In genomic region chr9:100739666-100740065, GRCh38 we compare ENCODE assay signal across 17 cellular contexts.
A peak's percentile ranks its signal among the peaks of the same experiment; 100 is the strongest.
DNase-seq lines count a peak whose midpoint lies in the region; ATAC-seq, FAIRE-seq and TF ChIP-seq lines count a peak whose summit lies in the region.
"Had no signal": no experiment of that assay in that cellular context is flagged by ENCODE, and none has a peak within 500 bp of the region (broad histone marks: within the 10 kb centered on the region; RNA-seq: fewer than 3 reads in every experiment).

No MANE protein-coding gene starts in this region.

- in situ Hi-C loops in transverse colon (cut with MboI; ENCODE audit: low pct_ligation_motif_present in 1 of 4, low pct_unique_long_range_greater_than_20kb in 1 of 4, low sequenced_read_pairs in 3 of 4) (no loop called here), GM23248 (cut with MboI) (no loop called here)

- TF ChIP-seq RAD21 in H1 (IDR thresholded peaks at IDR 0.05 in 1 of 2, conservative IDR thresholded peaks at IDR 0.05 in 1 of 2; ENCODE audit: low read depth in 2 of 2, low read length in 2 of 2), result no peak

- H3K27me3 ChIP-seq in H1 (replicated peaks in 1 of 4; ENCODE audit: control insufficient read depth in 3 of 4, extremely low read depth in 1 of 4, insufficient read depth in 3 of 4, low read length in 3 of 4) (no peaks in the 10 kb centered on the region), transverse colon (no peaks in the 10 kb centered on the region), GM23248 (replicated peaks; ENCODE audit: insufficient read depth) (no peaks in the 10 kb centered on the region)

- H3K79me2 ChIP-seq in H1 (ENCODE audit: control insufficient read depth in 1 of 2, insufficient read depth in 2 of 2, low read length in 2 of 2) (no peaks in the 10 kb centered on the region), GM23248 (ENCODE audit: insufficient read depth) (no peaks in the 10 kb centered on the region)

- H2AFZ ChIP-seq in H1 (ENCODE audit: low read length) (no peak overlapping the region), GM23248 (no peak overlapping the region)

- TF ChIP-seq CTCF in H1 (IDR thresholded peaks at IDR 0.05; ENCODE audit: control extremely low read depth in 1 of 3, insufficient read depth in 1 of 3, low read depth in 1 of 3, low read length in 3 of 3) (no peak), transverse colon (IDR thresholded peaks at IDR 0.05) (no peak)

- no peak overlapping the region for H3K4ac ChIP-seq in H1 (replicated peaks; ENCODE audit: insufficient read length, low read depth, low read length)

- no peaks in the 10 kb centered on the region for H4K20me1 ChIP-seq in H1 (replicated peaks in 1 of 2; ENCODE audit: control insufficient read depth in 1 of 2, insufficient read depth in 2 of 2, low read length in 2 of 2)
- no peaks in the 10 kb centered on the region for H4K20me1 ChIP-seq in GM23248 (ENCODE audit: insufficient read depth)

- peak overlapping the region; percentile 80; the same call in 1 of the 2 replicates for H2BK12ac ChIP-seq in H1 (ENCODE audit: low read depth, low read length)

- no peak overlapping the region for H2BK20ac ChIP-seq in H1 (ENCODE audit: low read length)

- intact Hi-C loops in transverse colon (cut with DNase I; ENCODE audit: low total_unique reads), result no loop called here

- H3K9me3 ChIP-seq in H1 (ENCODE audit: insufficient read depth in 2 of 2, low read depth in 1 of 2, low read length in 1 of 2) (no peaks in the 10 kb centered on the region), transverse colon (no peaks in the 10 kb centered on the region), GM23248 (ENCODE audit: low read depth) (no peaks in the 10 kb centered on the region)
- H3K9me3 ChIP-seq: A549 had no signal

- H3K27ac ChIP-seq in H1 (ENCODE audit: low read depth, low read length) (no peak overlapping the region), transverse colon (no peak overlapping the region), GM23248 (no peak overlapping the region)
- H3K27ac ChIP-seq: A549, SK-N-MC had no signal

- H3K36me3 ChIP-seq in H1 (ENCODE audit: control insufficient read depth in 2 of 4, insufficient read depth in 4 of 4, low read length in 3 of 4), result no peaks in the 10 kb centered on the region
- no peaks in the 10 kb centered on the region for H3K36me3 ChIP-seq in transverse colon
- H3K36me3 ChIP-seq in GM23248 (ENCODE audit: low read depth), result no peaks in the 10 kb centered on the region

- no peak overlapping the region for H3K9ac ChIP-seq in H1 (replicated peaks in 1 of 4; ENCODE audit: extremely low read depth in 1 of 4, low read depth in 3 of 4, low read length in 3 of 4)
- H3K9ac ChIP-seq in GM23248, result no peak overlapping the region

- ATAC-seq in HG02884 (IDR thresholded peaks at IDR 0.05; ENCODE audit: unreplicated experiment) (no peak), HG03097 (IDR thresholded peaks at IDR 0.05; ENCODE audit: low FRiP score, unreplicated experiment) (no peak)
- ATAC-seq: A549, Right ventricle myocardium inferior had no signal

- CTCF ChIA-PET in H1 (lab: Charles Lee; ENCODE audit: partially characterized antibody), result interaction anchor here (0.8 to 1.9 kb wide), 3 partner anchors 10 to 138 kb away, joined by 3 to 4 read pairs (median 4); no protein-coding TSS in a partner anchor

- H3K18ac ChIP-seq in H1 (ENCODE audit: extremely low read depth, low read length), result peak overlapping the region; percentile 60; the same call in 1 of the 2 replicates

- no peaks in the 10 kb centered on the region for H3F3A ChIP-seq in GM23248 (ENCODE audit: insufficient read depth)

- H4K5ac ChIP-seq in H1 (ENCODE audit: insufficient read length, low read depth, low read length), result no peak overlapping the region

- no peaks in the 10 kb centered on the region; the same call in 1 of the 2 replicates for H3K79me1 ChIP-seq in H1 (ENCODE audit: low read depth, low read length)

- no peak for FAIRE-seq in H1 (lab: Jason Lieb, UNC)
- FAIRE-seq: A549 had no signal

- no peak overlapping the region for H2BK120ac ChIP-seq in H1 (replicated peaks; ENCODE audit: low read depth, low read length)

- H4K91ac ChIP-seq in H1 (replicated peaks; ENCODE audit: insufficient read length, low read length), result no peak overlapping the region

- no peak overlapping the region for H2BK15ac ChIP-seq in H1 (ENCODE audit: low read length)

- WGBS in H1 (ENCODE audit: extremely low coverage in 1 of 2, insufficient coverage in 1 of 2, insufficient read length in 1 of 2, insufficient replicate concordance in 2 of 2, low coverage in 1 of 2, low lambda C conversion rate in 2 of 2, missing lambda C conversion rate in 1 of 2), 2 experiments, result 79% methylated on average over 5 of the region's 5 CpGs; no CpG with 5 or more reads in 1 of the 2 experiments
- WGBS in transverse colon (ENCODE audit: low coverage in 1 of 2), 2 donors, result 57% methylated on average over 5 of the region's 5 CpGs; no CpG with 5 or more reads in 1 of the 2 donors
- 27 to 49% methylated on average over 5 of the region's 5 CpGs for WGBS in GM23248 (ENCODE audit: low coverage in 1 of 2, low lambda C conversion rate in 2 of 2, missing lambda C conversion rate in 2 of 2), 2 experiments

- peak; percentile 79 for DNase-seq in DMS53 (lab: John Stamatoyannopoulos, UW)
- DNase-seq in LoVo (ENCODE audit: low spot score), result peak; percentile 72
- no peak for DNase-seq in H1 (ENCODE audit: low read depth in 1 of 2, low spot score in 2 of 2)
- peak; percentile 74 for DNase-seq in islet precursor cell
- DNase-seq in transverse colon, result no peak
- DNase-seq in GM23248, result no peak
- DNase-seq: DND-41, GF-D8, NCI-H1048, NCI-H1694, NCI-H345, NCI-H748 treated with DMSO at 0.1 percent for 48 hours had no signal

- no peak overlapping the region for H4K8ac ChIP-seq in H1 (ENCODE audit: extremely low read depth, insufficient read depth, low read length)

- H3K4me2 ChIP-seq in H1 (ENCODE audit: insufficient read depth in 1 of 2, low read depth in 2 of 2, low read length in 2 of 2) (0 out of 4 replicates have a peak overlapping the region, but pooled peaks of 1 of the 2 experiments have one; percentile 31), GM23248 (ENCODE audit: unreplicated experiment) (no peak overlapping the region)
- H3K4me2 ChIP-seq: A549 had no signal

- TF ChIP-seq POLR2A in H1 (IDR thresholded peaks at IDR 0.05; ENCODE audit: control extremely low read depth in 1 of 2, low read depth in 2 of 2, low read length in 2 of 2) (no peak), transverse colon (IDR thresholded peaks at IDR 0.05) (no peak)

- H3K4me3 ChIP-seq in H1 (ENCODE audit: extremely low read depth in 1 of 4, insufficient read depth in 2 of 4, low read depth in 3 of 4, low read length in 4 of 4), result no peak overlapping the region
- no peak overlapping the region for H3K4me3 ChIP-seq in transverse colon
- H3K4me3 ChIP-seq in GM23248, result no peak overlapping the region
- H3K4me3 ChIP-seq: A549, SK-N-MC had no signal

- no peak overlapping the region for H2AK5ac ChIP-seq in H1 (ENCODE audit: low read depth, low read length)

- no peak for TF ChIP-seq EP300 in H1 (IDR thresholded peaks at IDR 0.05; ENCODE audit: borderline replicate concordance in 1 of 2, low read depth in 2 of 2, low read length in 2 of 2)
- TF ChIP-seq EP300 in transverse colon (IDR thresholded peaks at IDR 0.05; ENCODE audit: low read depth), result no peak

- H3K23ac ChIP-seq in H1 (ENCODE audit: insufficient read length), result no peak overlapping the region

- no peaks in the 10 kb centered on the region; the same call in 1 of the 2 replicates for H3K23me2 ChIP-seq in H1 (ENCODE audit: low read depth, low read length)

- H3K4me1 ChIP-seq in H1 (replicated peaks in 1 of 4; ENCODE audit: control insufficient read depth in 3 of 4, insufficient read depth in 4 of 4, low read length in 3 of 4) (peaks cover 0 to 6% (median 3%) of the 10 kb centered on the region in 4 experiments; a peak in 4 of 7 replicates), transverse colon (no peaks in the 10 kb centered on the region), GM23248 (ENCODE audit: insufficient read depth) (no peaks in the 10 kb centered on the region)
- H3K4me1 ChIP-seq: A549 had no signal

- no peaks in the 10 kb centered on the region for H3K9me2 ChIP-seq in GM23248 (ENCODE audit: insufficient read depth)

- H3K14ac ChIP-seq in H1 (ENCODE audit: insufficient read length), result no peak overlapping the region

- POLR2A ChIA-PET in H1 (lab: Charles Lee; ENCODE audit: partially characterized antibody), result no interaction called here

- H2BK5ac ChIP-seq in H1 (ENCODE audit: low read depth, low read length), result no peak overlapping the region; the same call in 1 of the 2 replicates

- no peak overlapping the region for H3K56ac ChIP-seq in H1 (replicated peaks; ENCODE audit: insufficient read length, low read depth, low read length)

TF ChIP-seq in H1, 55 proteins besides CTCF, POLR2A, EP300 and RAD21:
- TF ChIP-seq ATF3 (IDR thresholded peaks at IDR 0.05; ENCODE audit: insufficient read depth, low read depth, low read length), result no peak
- no peak for TF ChIP-seq FOSL1 (IDR thresholded peaks at IDR 0.05; ENCODE audit: insufficient read depth, low read depth, low read length)
- TF ChIP-seq SP4 (IDR thresholded peaks at IDR 0.05; ENCODE audit: low read length), result no peak
- peak; percentile 27; the same call in 1 of the 2 replicates for TF ChIP-seq BACH1 (IDR thresholded peaks at IDR 0.05; ENCODE audit: low read length)

Comparison
In these comparisons a context has a peak if more than half of its experiments do, and no peak if none do; other contexts are left out.
1. DNase-seq: peak in DMS53 (single experiment), LoVo (single experiment) and islet precursor cell (single experiment); none in H1 (0 of 2), transverse colon (single experiment) and GM23248 (single experiment).